Comparison of ENCODE assay signal across 27 cellular contexts in genomic region chr3:65472501-65472900, GRCh38.
"Had no signal": no experiment of that assay in that cellular context is flagged by ENCODE, and none has a peak within 500 bp of the region (broad histone marks: within the 10 kb centered on the region; RNA-seq: fewer than 3 reads in every experiment).

No MANE protein-coding gene starts in this region.

- H3K4me3 Mint-ChIP-seq: naive B cell; naive thymus-derived CD8-positive, alpha-beta T cell; natural killer cell treated with Interleukin-12 subunit alpha and Interleukin-12 subunit beta and Interleukin-15 and Interleukin-18, amount 100 ng/mL, for 72 hours; nephron progenitor cell; neural crest cell; stimulated activated memory B cell treated with anti-CD40 and anti-IgM and Interleukin-4, amounts not matched to agents 10 μg/mL and 1 μg/mL and 100 μg/mL, for 72 hours; stimulated activated naive CD8-positive, alpha-beta T cell treated with anti-CD3 and anti-CD28 coated beads, Interleukin-15, amount 100 ng/mL, for 72 hours had no signal

- H3K27ac Mint-ChIP-seq: naive B cell; naive thymus-derived CD8-positive, alpha-beta T cell; natural killer cell treated with Interleukin-12 subunit alpha and Interleukin-12 subunit beta and Interleukin-15 and Interleukin-18, amount 100 ng/mL, for 72 hours; nephron progenitor cell; stimulated activated memory B cell treated with anti-CD40 and anti-IgM and Interleukin-4, amounts not matched to agents 10 μg/mL and 1 μg/mL and 100 μg/mL, for 72 hours; stimulated activated naive CD8-positive, alpha-beta T cell treated with anti-CD3 and anti-CD28 coated beads, Interleukin-15, amount 100 ng/mL, for 72 hours had no signal

- ATAC-seq: naive thymus-derived CD8-positive, alpha-beta T cell; natural killer cell treated with Interleukin-12 subunit alpha and Interleukin-12 subunit beta and Interleukin-15 and Interleukin-18, amount 100 ng/mL, for 72 hours; pancreas; psoas muscle; right cardiac atrium; right lobe of liver; stimulated activated memory B cell treated with anti-CD40 and anti-IgM and Interleukin-4, amounts not matched to agents 10 μg/mL and 1 μg/mL and 100 μg/mL, for 72 hours; stimulated activated naive CD8-positive, alpha-beta T cell treated with anti-CD3 and anti-CD28 coated beads, Interleukin-15, amount 100 ng/mL, for 72 hours; stimulated activated naive CD8-positive, alpha-beta T cell treated with anti-CD3 and anti-CD28 coated beads, Interleukin-15, Interleukin-2, amounts not matched to agents 100 U/mL and 50 U/mL, for 24 hours had no signal

- H3K27me3 Mint-ChIP-seq: naive B cell; naive thymus-derived CD8-positive, alpha-beta T cell; natural killer cell treated with Interleukin-12 subunit alpha and Interleukin-12 subunit beta and Interleukin-15 and Interleukin-18, amount 100 ng/mL, for 72 hours; stimulated activated memory B cell treated with anti-CD40 and anti-IgM and Interleukin-4, amounts not matched to agents 10 μg/mL and 1 μg/mL and 100 μg/mL, for 72 hours; stimulated activated naive CD8-positive, alpha-beta T cell treated with anti-CD3 and anti-CD28 coated beads, Interleukin-15, amount 100 ng/mL, for 72 hours had no signal

- H3K4me1 ChIP-seq: pancreas, psoas muscle, right lobe of liver, suprapubic skin, testis, tibial nerve, upper lobe of left lung, vagina had no signal

- H3K36me3 Mint-ChIP-seq: naive B cell; natural killer cell treated with Interleukin-12 subunit alpha and Interleukin-12 subunit beta and Interleukin-15 and Interleukin-18, amount 100 ng/mL, for 72 hours; stimulated activated memory B cell treated with anti-CD40 and anti-IgM and Interleukin-4, amounts not matched to agents 10 μg/mL and 1 μg/mL and 100 μg/mL, for 72 hours had no signal

- H3K4me1 Mint-ChIP-seq: naive B cell; naive thymus-derived CD8-positive, alpha-beta T cell; stimulated activated memory B cell treated with anti-CD40 and anti-IgM and Interleukin-4, amounts not matched to agents 10 μg/mL and 1 μg/mL and 100 μg/mL, for 72 hours; stimulated activated naive CD8-positive, alpha-beta T cell treated with anti-CD3 and anti-CD28 coated beads, Interleukin-15, amount 100 ng/mL, for 72 hours had no signal

- DNase-seq: naive B cell; naive thymus-derived CD8-positive, alpha-beta T cell; nephron progenitor cell; pancreas; psoas muscle; right cardiac atrium; right lobe of liver; sigmoid colon; small intestine; stimulated activated CD4-positive, alpha-beta T cell treated with anti-CD3 and anti-CD28 coated beads, Interleukin-15, amount 100 ng/mL, for 24 hours; stimulated activated CD4-positive, alpha-beta T cell treated with anti-CD3 and anti-CD28 coated beads, Interleukin-2, amount 100 ng/mL, for 24 hours; stimulated activated CD4-positive, alpha-beta T cell treated with anti-CD3 and anti-CD28 coated beads, Interleukin-4, amount 100 ng/mL, for 1 hour; stimulated activated CD4-positive, alpha-beta T cell treated with anti-CD3 and anti-CD28 coated beads, Interleukin-4, amount 100 ng/mL, for 4 hours; stimulated activated CD8-positive, alpha-beta memory T cell treated with anti-CD3 and anti-CD28 coated beads, Interleukin-4, amount 100 ng/mL, for 48 hours; stimulated activated naive CD4-positive, alpha-beta T cell; stimulated activated naive CD8-positive, alpha-beta T cell treated with anti-CD3 and anti-CD28 coated beads, Interleukin-15, amount 100 ng/mL, for 72 hours; stimulated activated naive CD8-positive, alpha-beta T cell treated with anti-CD3 and anti-CD28 coated beads, Interleukin-15, Interleukin-2, amounts not matched to agents 100 U/mL and 50 U/mL, for 24 hours; testis; trophoblast cell; upper lobe of left lung had no signal

- H3K9me3 ChIP-seq: neutrophil, pancreas, psoas muscle, right lobe of liver, sigmoid colon, suprapubic skin, testis, tibial nerve, upper lobe of left lung, vagina had no signal

- H3K27me3 ChIP-seq: neutrophil, pancreas, right lobe of liver, sigmoid colon, suprapubic skin, testis, tibial nerve, upper lobe of left lung, vagina had no signal

- H3K27ac ChIP-seq: neutrophil, pancreas, psoas muscle, right lobe of liver, sigmoid colon, suprapubic skin, testis, tibial nerve, upper lobe of left lung, vagina had no signal

- H3K36me3 ChIP-seq: neutrophil, pancreas, right lobe of liver, sigmoid colon, suprapubic skin, upper lobe of left lung, vagina had no signal

- H3K4me3 ChIP-seq: pancreas, psoas muscle, right lobe of liver, sigmoid colon, suprapubic skin, testis, tibial nerve, upper lobe of left lung, vagina had no signal

- H3K9me3 Mint-ChIP-seq: nephron progenitor cell; neural crest cell; stimulated activated memory B cell treated with anti-CD40 and anti-IgM and Interleukin-4, amounts not matched to agents 10 μg/mL and 1 μg/mL and 100 μg/mL, for 72 hours had no signal
